1 cellular context compared by ENCODE assay signal in genomic region chr2:78541451-78542267, GRCh38.
A peak's percentile ranks its signal among the peaks of the same experiment; 100 is the strongest.
TF ChIP-seq lines count a peak whose summit lies in the region.

No MANE protein-coding gene starts in this region.

TF ChIP-seq in HepG2, 621 proteins besides CTCF, POLR2A, EP300 and RAD21 (continued from another document and continues in another):
- TF ChIP-seq, protein P1, sequence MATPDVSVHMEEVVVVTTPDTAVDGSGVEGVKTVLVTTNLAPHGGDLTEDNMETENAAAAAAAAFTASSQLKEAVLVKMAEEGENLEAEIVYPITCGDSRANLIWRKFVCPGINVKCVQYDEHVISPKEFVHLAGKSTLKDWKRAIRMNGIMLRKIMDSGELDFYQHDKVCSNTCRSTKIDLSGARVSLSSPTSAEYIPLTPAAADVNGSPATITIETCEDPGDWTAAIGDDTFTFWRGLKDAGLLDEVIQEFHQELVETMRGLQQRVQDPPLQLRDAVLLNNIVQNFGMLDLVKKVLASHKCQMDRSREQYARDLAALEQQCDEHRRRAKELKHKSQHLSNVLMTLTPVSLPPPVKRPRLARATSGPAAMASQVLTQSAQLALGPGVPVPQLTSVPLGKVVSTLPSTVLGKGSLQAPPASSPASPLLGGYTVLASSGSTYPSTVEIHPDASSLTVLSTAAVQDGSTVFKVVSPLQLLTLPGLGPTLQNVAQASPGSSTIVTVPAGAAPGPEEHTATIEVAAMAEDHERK (CRISPR knock-in tag; IDR thresholded peaks at IDR 0.05; ENCODE audit: low read depth) = no peak
- TF ChIP-seq ZNF713 (CRISPR knock-in tag; IDR thresholded peaks at IDR 0.05) = no peak
- TF ChIP-seq THAP11 (CRISPR knock-in tag; IDR thresholded peaks at IDR 0.05) = peak; percentile 87
- peak; percentile 92 for TF ChIP-seq WIZ (CRISPR knock-in tag; IDR thresholded peaks at IDR 0.05)
- TF ChIP-seq SETDB1 (CRISPR knock-in tag; IDR thresholded peaks at IDR 0.05; ENCODE audit: borderline replicate concordance) = no peak
- no peak for TF ChIP-seq ARNT (IDR thresholded peaks at IDR 0.05)
- peak; percentile 75; the same call in 1 of the 2 replicates for TF ChIP-seq MTERF4 (CRISPR knock-in tag; IDR thresholded peaks at IDR 0.05)
- TF ChIP-seq, protein P2, sequence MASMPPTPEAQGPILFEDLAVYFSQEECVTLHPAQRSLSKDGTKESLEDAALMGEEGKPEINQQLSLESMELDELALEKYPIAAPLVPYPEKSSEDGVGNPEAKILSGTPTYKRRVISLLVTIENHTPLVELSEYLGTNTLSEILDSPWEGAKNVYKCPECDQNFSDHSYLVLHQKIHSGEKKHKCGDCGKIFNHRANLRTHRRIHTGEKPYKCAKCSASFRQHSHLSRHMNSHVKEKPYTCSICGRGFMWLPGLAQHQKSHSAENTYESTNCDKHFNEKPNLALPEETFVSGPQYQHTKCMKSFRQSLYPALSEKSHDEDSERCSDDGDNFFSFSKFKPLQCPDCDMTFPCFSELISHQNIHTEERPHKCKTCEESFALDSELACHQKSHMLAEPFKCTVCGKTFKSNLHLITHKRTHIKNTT (CRISPR knock-in tag; IDR thresholded peaks at IDR 0.05) = no peak
- peak; percentile 77 for TF ChIP-seq ATF3 (CRISPR knock-in tag; IDR thresholded peaks at IDR 0.05)
- TF ChIP-seq, protein P3, sequence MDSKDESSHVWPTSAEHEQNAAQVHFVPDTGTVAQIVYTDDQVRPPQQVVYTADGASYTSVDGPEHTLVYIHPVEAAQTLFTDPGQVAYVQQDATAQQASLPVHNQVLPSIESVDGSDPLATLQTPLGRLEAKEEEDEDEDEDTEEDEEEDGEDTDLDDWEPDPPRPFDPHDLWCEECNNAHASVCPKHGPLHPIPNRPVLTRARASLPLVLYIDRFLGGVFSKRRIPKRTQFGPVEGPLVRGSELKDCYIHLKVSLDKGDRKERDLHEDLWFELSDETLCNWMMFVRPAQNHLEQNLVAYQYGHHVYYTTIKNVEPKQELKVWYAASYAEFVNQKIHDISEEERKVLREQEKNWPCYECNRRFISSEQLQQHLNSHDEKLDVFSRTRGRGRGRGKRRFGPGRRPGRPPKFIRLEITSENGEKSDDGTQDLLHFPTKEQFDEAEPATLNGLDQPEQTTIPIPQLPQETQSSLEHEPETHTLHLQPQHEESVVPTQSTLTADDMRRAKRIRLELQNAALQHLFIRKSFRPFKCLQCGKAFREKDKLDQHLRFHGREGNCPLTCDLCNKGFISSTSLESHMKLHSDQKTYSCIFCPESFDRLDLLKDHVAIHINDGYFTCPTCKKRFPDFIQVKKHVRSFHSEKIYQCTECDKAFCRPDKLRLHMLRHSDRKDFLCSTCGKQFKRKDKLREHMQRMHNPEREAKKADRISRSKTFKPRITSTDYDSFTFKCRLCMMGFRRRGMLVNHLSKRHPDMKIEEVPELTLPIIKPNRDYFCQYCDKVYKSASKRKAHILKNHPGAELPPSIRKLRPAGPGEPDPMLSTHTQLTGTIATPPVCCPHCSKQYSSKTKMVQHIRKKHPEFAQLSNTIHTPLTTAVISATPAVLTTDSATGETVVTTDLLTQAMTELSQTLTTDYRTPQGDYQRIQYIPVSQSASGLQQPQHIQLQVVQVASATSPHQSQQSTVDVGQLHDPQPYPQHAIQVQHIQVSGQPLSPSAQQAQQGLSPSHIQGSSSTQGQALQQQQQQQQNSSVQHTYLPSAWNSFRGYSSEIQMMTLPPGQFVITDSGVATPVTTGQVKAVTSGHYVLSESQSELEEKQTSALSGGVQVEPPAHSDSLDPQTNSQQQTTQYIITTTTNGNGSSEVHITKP (CRISPR knock-in tag; IDR thresholded peaks at IDR 0.05; ENCODE audit: low read depth) = 0 out of 2 replicates have a peak, but pooled peaks have one; percentile 17
- TF ChIP-seq PRDM15 (CRISPR knock-in tag; IDR thresholded peaks at IDR 0.05) = 0 out of 2 replicates have a peak, but pooled peaks have one; percentile 26
- peak; percentile 93 for TF ChIP-seq HOXA5 (CRISPR knock-in tag; IDR thresholded peaks at IDR 0.05)
- TF ChIP-seq, protein P4, sequence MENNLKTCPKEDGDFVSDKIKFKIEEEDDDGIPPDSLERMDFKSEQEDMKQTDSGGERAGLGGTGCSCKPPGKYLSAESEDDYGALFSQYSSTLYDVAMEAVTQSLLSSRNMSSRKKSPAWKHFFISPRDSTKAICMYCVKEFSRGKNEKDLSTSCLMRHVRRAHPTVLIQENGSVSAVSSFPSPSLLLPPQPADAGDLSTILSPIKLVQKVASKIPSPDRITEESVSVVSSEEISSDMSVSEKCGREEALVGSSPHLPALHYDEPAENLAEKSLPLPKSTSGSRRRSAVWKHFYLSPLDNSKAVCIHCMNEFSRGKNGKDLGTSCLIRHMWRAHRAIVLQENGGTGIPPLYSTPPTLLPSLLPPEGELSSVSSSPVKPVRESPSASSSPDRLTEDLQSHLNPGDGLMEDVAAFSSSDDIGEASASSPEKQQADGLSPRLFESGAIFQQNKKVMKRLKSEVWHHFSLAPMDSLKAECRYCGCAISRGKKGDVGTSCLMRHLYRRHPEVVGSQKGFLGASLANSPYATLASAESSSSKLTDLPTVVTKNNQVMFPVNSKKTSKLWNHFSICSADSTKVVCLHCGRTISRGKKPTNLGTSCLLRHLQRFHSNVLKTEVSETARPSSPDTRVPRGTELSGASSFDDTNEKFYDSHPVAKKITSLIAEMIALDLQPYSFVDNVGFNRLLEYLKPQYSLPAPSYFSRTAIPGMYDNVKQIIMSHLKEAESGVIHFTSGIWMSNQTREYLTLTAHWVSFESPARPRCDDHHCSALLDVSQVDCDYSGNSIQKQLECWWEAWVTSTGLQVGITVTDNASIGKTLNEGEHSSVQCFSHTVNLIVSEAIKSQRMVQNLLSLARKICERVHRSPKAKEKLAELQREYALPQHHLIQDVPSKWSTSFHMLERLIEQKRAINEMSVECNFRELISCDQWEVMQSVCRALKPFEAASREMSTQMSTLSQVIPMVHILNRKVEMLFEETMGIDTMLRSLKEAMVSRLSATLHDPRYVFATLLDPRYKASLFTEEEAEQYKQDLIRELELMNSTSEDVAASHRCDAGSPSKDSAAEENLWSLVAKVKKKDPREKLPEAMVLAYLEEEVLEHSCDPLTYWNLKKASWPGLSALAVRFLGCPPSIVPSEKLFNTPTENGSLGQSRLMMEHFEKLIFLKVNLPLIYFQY (CRISPR knock-in tag; IDR thresholded peaks at IDR 0.05; ENCODE audit: borderline replicate concordance) = no peak
- TF ChIP-seq POLR2AphosphoS2 (IDR thresholded peaks at IDR 0.05; ENCODE audit: low read depth, low read length) = no peak; the same call in 1 of the 2 replicates
- TF ChIP-seq ZNF576 (CRISPR knock-in tag; IDR thresholded peaks at IDR 0.05) = 0 out of 2 replicates have a peak, but pooled peaks have one; percentile 46
- TF ChIP-seq UBTF (CRISPR knock-in tag; IDR thresholded peaks at IDR 0.05) = peak; percentile 90
- 0 out of 2 replicates have a peak, but pooled peaks have one; percentile 69 for TF ChIP-seq ZNF292 (CRISPR knock-in tag; IDR thresholded peaks at IDR 0.05; ENCODE audit: borderline replicate concordance, low read depth)
- no peak for TF ChIP-seq PAWR (CRISPR knock-in tag; IDR thresholded peaks at IDR 0.05; ENCODE audit: borderline replicate concordance)
- peak; percentile 64; the same call in 1 of the 2 replicates for TF ChIP-seq ZNF180 (CRISPR knock-in tag; IDR thresholded peaks at IDR 0.05; ENCODE audit: borderline replicate concordance, low read depth)
- no peak; the same call in none of the 2 replicates for TF ChIP-seq SOX13 (IDR thresholded peaks at IDR 0.05)
- peak in 1 of 2 experiments; percentile 71; a peak in 2 of 4 replicates for TF ChIP-seq SOX13 (CRISPR knock-in tag; conservative IDR thresholded peaks at IDR 0.05 in 1 of 2, IDR thresholded peaks at IDR 0.05 in 1 of 2)
- TF ChIP-seq TRIM24 (CRISPR knock-in tag; IDR thresholded peaks at IDR 0.05) = no peak
- TF ChIP-seq, protein P5, sequence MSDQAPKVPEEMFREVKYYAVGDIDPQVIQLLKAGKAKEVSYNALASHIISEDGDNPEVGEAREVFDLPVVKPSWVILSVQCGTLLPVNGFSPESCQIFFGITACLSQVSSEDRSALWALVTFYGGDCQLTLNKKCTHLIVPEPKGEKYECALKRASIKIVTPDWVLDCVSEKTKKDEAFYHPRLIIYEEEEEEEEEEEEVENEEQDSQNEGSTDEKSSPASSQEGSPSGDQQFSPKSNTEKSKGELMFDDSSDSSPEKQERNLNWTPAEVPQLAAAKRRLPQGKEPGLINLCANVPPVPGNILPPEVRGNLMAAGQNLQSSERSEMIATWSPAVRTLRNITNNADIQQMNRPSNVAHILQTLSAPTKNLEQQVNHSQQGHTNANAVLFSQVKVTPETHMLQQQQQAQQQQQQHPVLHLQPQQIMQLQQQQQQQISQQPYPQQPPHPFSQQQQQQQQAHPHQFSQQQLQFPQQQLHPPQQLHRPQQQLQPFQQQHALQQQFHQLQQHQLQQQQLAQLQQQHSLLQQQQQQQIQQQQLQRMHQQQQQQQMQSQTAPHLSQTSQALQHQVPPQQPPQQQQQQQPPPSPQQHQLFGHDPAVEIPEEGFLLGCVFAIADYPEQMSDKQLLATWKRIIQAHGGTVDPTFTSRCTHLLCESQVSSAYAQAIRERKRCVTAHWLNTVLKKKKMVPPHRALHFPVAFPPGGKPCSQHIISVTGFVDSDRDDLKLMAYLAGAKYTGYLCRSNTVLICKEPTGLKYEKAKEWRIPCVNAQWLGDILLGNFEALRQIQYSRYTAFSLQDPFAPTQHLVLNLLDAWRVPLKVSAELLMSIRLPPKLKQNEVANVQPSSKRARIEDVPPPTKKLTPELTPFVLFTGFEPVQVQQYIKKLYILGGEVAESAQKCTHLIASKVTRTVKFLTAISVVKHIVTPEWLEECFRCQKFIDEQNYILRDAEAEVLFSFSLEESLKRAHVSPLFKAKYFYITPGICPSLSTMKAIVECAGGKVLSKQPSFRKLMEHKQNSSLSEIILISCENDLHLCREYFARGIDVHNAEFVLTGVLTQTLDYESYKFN (CRISPR knock-in tag; conservative IDR thresholded peaks at IDR 0.05) = peak; percentile 51; the same call in 1 of the 2 replicates
- TF ChIP-seq ZNF230 (CRISPR knock-in tag; IDR thresholded peaks at IDR 0.05) = no peak; the same call in 1 of the 2 replicates
- TF ChIP-seq ZBTB3 (CRISPR knock-in tag; IDR thresholded peaks at IDR 0.05; ENCODE audit: borderline replicate concordance, low read depth) = no peak
- TF ChIP-seq DNMT1 (CRISPR knock-in tag; IDR thresholded peaks at IDR 0.05) = no peak
- TF ChIP-seq GABPA (IDR thresholded peaks at IDR 0.05; ENCODE audit: low read depth, low read length) = 0 out of 2 replicates have a peak, but pooled peaks have one; percentile 12
- peak; percentile 84 for TF ChIP-seq GABPA (CRISPR knock-in tag; IDR thresholded peaks at IDR 0.05; ENCODE audit: low read depth)
- no peak for TF ChIP-seq ZNF446 (CRISPR knock-in tag; IDR thresholded peaks at IDR 0.05)
- TF ChIP-seq RFX1 (IDR thresholded peaks at IDR 0.05) = no peak
- TF ChIP-seq FOXP1 (IDR thresholded peaks at IDR 0.05) = no peak
- TF ChIP-seq FOXP1 (CRISPR knock-in tag; IDR thresholded peaks at IDR 0.05) = peak; percentile 62; the same call in 1 of the 2 replicates
